In genomic region chr12:53603804-53604203, GRCh38 we compare ENCODE assay signal across 17 cellular contexts. TPM values are rescaled to one million over a fixed set of nuclear protein-coding genes. Genes with fewer than 3 reads are reported as not detected.
DNase-seq lines count a peak whose midpoint lies in the region; ATAC-seq and TF ChIP-seq lines count a peak whose summit lies in the region.
"Had no signal": no experiment of that assay in that cellular context is flagged by ENCODE, and none has a peak within 500 bp of the region (broad histone marks: within the 10 kb centered on the region; RNA-seq: fewer than 3 reads in every experiment).

No MANE protein-coding gene starts in this region.

- H3K36me3 ChIP-seq in SK-N-MC (ENCODE audit: insufficient read depth, low read length) (peaks cover 7% of the 10 kb centered on the region; the same call in 1 of the 2 replicates), spleen (peaks cover 0 to 31% (median 10%) of the 10 kb centered on the region in 6 donors)
- H3K36me3 ChIP-seq: cardiac muscle cell, prostate gland had no signal

- intact Hi-C loops in spleen (cut with DNase I; ENCODE audit: low total_unique reads): no loop called here

- H3K4me3 ChIP-seq in SK-N-MC: peak overlapping the region; percentile 56; the same call in 1 of the 2 replicates
- no peak overlapping the region for H3K4me3 ChIP-seq in spleen
- H3K4me3 ChIP-seq: cardiac muscle cell, prostate gland, stomach had no signal

- H3K27ac ChIP-seq in SK-N-MC (peak overlapping the region; percentile 86), spleen (peak overlapping the region in 6 of 8 donors; percentile 32 to 61 (median 45))
- H3K27ac ChIP-seq: cardiac muscle cell, epithelial cell of prostate, prostate gland, stomach had no signal

- DNase-seq in NCI-H446 treated with DMSO at 0.1 percent for 48 hours (lab: John Stamatoyannopoulos, UW): peak; percentile 10
- DNase-seq in NCI-H446 (lab: John Stamatoyannopoulos, UW): no peak
- DNase-seq in SK-N-MC (ENCODE audit: low read depth, low spot score): no peak
- peak; percentile 45 for DNase-seq in foreskin melanocyte
- DNase-seq in spleen: no peak
- DNase-seq in NCI-H146 (lab: John Stamatoyannopoulos, UW): no peak
- DNase-seq: activated CD4-positive, alpha-beta T cell treated with anti-CD3 and anti-CD28 coated beads, Interleukin-2, amount 10 ng/mL, durations not matched to agents 7 days and 5 days; GF-D8; NCI-H187 treated with DMSO at 0.1 percent for 48 hours; stimulated activated CD4-positive, alpha-beta T cell treated with anti-CD3 and anti-CD28 coated beads, Interleukin-12 subunit alpha, Interleukin-12 subunit beta, amount 100 ng/mL, for 4 hours; stomach; T1000 had no signal

- no peaks in the 10 kb centered on the region for H3K27me3 ChIP-seq in spleen (replicated peaks in 1 of 7)
- H3K27me3 ChIP-seq: cardiac muscle cell, stomach had no signal

- peaks cover 13 to 71% (median 35%) of the 10 kb centered on the region in 6 donors for H3K4me1 ChIP-seq in spleen

- no peak for TF ChIP-seq CTCF in spleen (IDR thresholded peaks at IDR 0.05 in 8 of 11, conservative IDR thresholded peaks at IDR 0.05 in 3 of 11)

- TF ChIP-seq POLR2A in spleen (IDR thresholded peaks at IDR 0.05): no peak

- no peaks in the 10 kb centered on the region for H3K9me3 ChIP-seq in SK-N-MC (ENCODE audit: low read depth, low read length)
- H3K9me3 ChIP-seq in spleen: no peaks in the 10 kb centered on the region
- H3K9me3 ChIP-seq: prostate gland, stomach had no signal

- ATAC-seq in HG03159 (IDR thresholded peaks at IDR 0.05; ENCODE audit: unreplicated experiment): no peak
- ATAC-seq in GM21447 (IDR thresholded peaks at IDR 0.05; ENCODE audit: unreplicated experiment): no peak

- peak overlapping the region; percentile 54 for H3K9ac ChIP-seq in SK-N-MC (ENCODE audit: insufficient read length)

RNA-seq across cellular contexts. Expression of gene ATF7, which starts 22.4 kb away (rescaled TPM):
- total RNA-seq in spleen: 10 to 100 TPM; 30.0 to 52.8 (median 47.6) TPM
- polyA plus RNA-seq in spleen: 10 to 100 TPM in 1 of 3 donors, 1 to 10 TPM in 2; 6.5 to 12.1 (median 8.5) TPM

Comparison
In these comparisons a context has a peak if more than half of its experiments do, and no peak if none do; other contexts are left out.
1. DNase-seq: peak in NCI-H446 treated with DMSO at 0.1 percent for 48 hours (single experiment) and foreskin melanocyte (single experiment); none in NCI-H446 (0 of 2), SK-N-MC (single experiment), spleen (single experiment) and NCI-H146 (single experiment).